In genomic region chr14:34873591-34874385, GRCh38 we compare ENCODE assay signal across 1 cellular context.
TF ChIP-seq lines count a peak whose summit lies in the region.

No MANE protein-coding gene starts in this region.

TF ChIP-seq in HepG2, 621 proteins besides CTCF, POLR2A, EP300 and RAD21 (continued from another document and continues in another):
- TF ChIP-seq ZHX1 (CRISPR knock-in tag; IDR thresholded peaks at IDR 0.05; ENCODE audit: low read depth) (peak; percentile 83; the same call in 1 of the 2 replicates), ZBTB7A (CRISPR knock-in tag; IDR thresholded peaks at IDR 0.05) (peak; percentile 82), MAX (IDR thresholded peaks at IDR 0.05) (peak; percentile 97), RFXAP (CRISPR knock-in tag; IDR thresholded peaks at IDR 0.05; ENCODE audit: borderline replicate concordance) (peak; percentile 78), KDM6A (CRISPR knock-in tag; IDR thresholded peaks at IDR 0.05; ENCODE audit: low read depth) (no peak), CREBL2 (CRISPR knock-in tag; IDR thresholded peaks at IDR 0.05; ENCODE audit: borderline replicate concordance) (peak; percentile 97; the same call in 1 of the 2 replicates), JARID2 (CRISPR knock-in tag; IDR thresholded peaks at IDR 0.05; ENCODE audit: insufficient replicate concordance) (peak; percentile 48), ZNF230 (CRISPR knock-in tag; IDR thresholded peaks at IDR 0.05) (peak; percentile 99), GABPB1 (CRISPR knock-in tag; IDR thresholded peaks at IDR 0.05) (peak; percentile 91), HNRNPL (IDR thresholded peaks at IDR 0.05; ENCODE audit: low read depth, low read length) (no peak), ZNF615 (CRISPR knock-in tag; IDR thresholded peaks at IDR 0.05; ENCODE audit: borderline replicate concordance) (peak; percentile 86), PBX2 (CRISPR knock-in tag; IDR thresholded peaks at IDR 0.05) (no peak), FOXK1 (CRISPR knock-in tag; IDR thresholded peaks at IDR 0.05; ENCODE audit: borderline replicate concordance, low read depth) (peak; percentile 76; the same call in 1 of the 2 replicates), ZBTB44 (CRISPR knock-in tag; IDR thresholded peaks at IDR 0.05) (peak; percentile 35; the same call in 1 of the 2 replicates), CREM (IDR thresholded peaks at IDR 0.05) (peak; percentile 27; the same call in 1 of the 2 replicates), CREM (CRISPR knock-in tag; IDR thresholded peaks at IDR 0.05) (no peak), ZNF639 (CRISPR knock-in tag; conservative IDR thresholded peaks at IDR 0.05) (peak; percentile 69; the same call in 1 of the 2 replicates), ZNF280D (CRISPR knock-in tag; IDR thresholded peaks at IDR 0.05) (peak; percentile 65; the same call in 1 of the 2 replicates), TAF15 (IDR thresholded peaks at IDR 0.05; ENCODE audit: low read depth, low read length, poor library complexity, severe bottlenecking) (peak; percentile 54), HMGXB4 (CRISPR knock-in tag; IDR thresholded peaks at IDR 0.05; ENCODE audit: borderline replicate concordance in 1 of 2, low read depth in 1 of 2) (peak; percentile 91 to 99), ZNF703 (CRISPR knock-in tag; IDR thresholded peaks at IDR 0.05; ENCODE audit: borderline replicate concordance) (peak; percentile 92), NAIF1 (CRISPR knock-in tag; IDR thresholded peaks at IDR 0.05; ENCODE audit: borderline replicate concordance) (peak; percentile 92), GRHL1 (CRISPR knock-in tag; conservative IDR thresholded peaks at IDR 0.05) (no peak), PREB (CRISPR knock-in tag; IDR thresholded peaks at IDR 0.05) (no peak), ZNF350 (CRISPR knock-in tag; IDR thresholded peaks at IDR 0.05; ENCODE audit: borderline replicate concordance, low read depth) (peak; percentile 99), ZNF652 (CRISPR knock-in tag; IDR thresholded peaks at IDR 0.05; ENCODE audit: borderline replicate concordance, low read depth) (no peak), ZGPAT (CRISPR knock-in tag; IDR thresholded peaks at IDR 0.05) (peak; percentile 98), LRRFIP1 (CRISPR knock-in tag; conservative IDR thresholded peaks at IDR 0.05) (no peak; the same call in none of the 2 replicates), ZNF709 (CRISPR knock-in tag; IDR thresholded peaks at IDR 0.05) (peak; percentile 92), ZMYM4 (CRISPR knock-in tag; IDR thresholded peaks at IDR 0.05) (peak; percentile 89), TEAD2 (CRISPR knock-in tag; IDR thresholded peaks at IDR 0.05) (no peak), ZNF207 (IDR thresholded peaks at IDR 0.05; ENCODE audit: borderline replicate concordance) (no peak)
